Comparison of ENCODE assay signal across 18 cellular contexts in genomic region chr7:74474271-74474865, GRCh38. TPM values are rescaled to one million over a fixed set of nuclear protein-coding genes. Genes with fewer than 3 reads are reported as not detected.
DNase-seq lines count a peak whose midpoint lies in the region; ATAC-seq and TF ChIP-seq lines count a peak whose summit lies in the region.
"Had no signal": no experiment of that assay in that cellular context is flagged by ENCODE, and none has a peak within 500 bp of the region (broad histone marks: within the 10 kb centered on the region; RNA-seq: fewer than 3 reads in every experiment).

No MANE protein-coding gene starts in this region.

- H3K27me3 ChIP-seq in GM23248 (replicated peaks; ENCODE audit: insufficient read depth): no peaks in the 10 kb centered on the region
- H3K27me3 ChIP-seq in osteoblast (ENCODE audit: insufficient read depth, low read length): no peaks in the 10 kb centered on the region
- H3K27me3 ChIP-seq: ascending aorta, neural progenitor cell, upper lobe of right lung had no signal

- peaks cover 5% of the 10 kb centered on the region for H3K4me1 Mint-ChIP-seq in T-helper 17 cell

- in situ Hi-C loops in GM23248 (cut with MboI): no loop called here

- H3K27me3 Mint-ChIP-seq in T-helper 17 cell: no peaks in the 10 kb centered on the region

- H3K4me2 ChIP-seq in GM23248 (ENCODE audit: unreplicated experiment) (no peak overlapping the region), osteoblast (ENCODE audit: insufficient read depth, low read length) (no peak overlapping the region)
- H3K4me2 ChIP-seq: neural progenitor cell had no signal

- no peak overlapping the region for H2AFZ ChIP-seq in GM23248
- H2AFZ ChIP-seq in osteoblast (ENCODE audit: low read length): no peak overlapping the region
- H2AFZ ChIP-seq: neural progenitor cell had no signal

- no peak for TF ChIP-seq CTCF in osteoblast (IDR thresholded peaks at IDR 0.05; ENCODE audit: extremely low read depth, low read depth, low read length)

- DNase-seq in AG08396 (ENCODE audit: low spot score) (peak; percentile 41), GM23248 (peak; percentile 52), astrocyte of the hippocampus (ENCODE audit: low read depth, low spot score) (peak; percentile 47), osteoblast (ENCODE audit: insufficient read length, low spot score, missing footprints) (peak; percentile 68), NOMO-1 treated with dmso at 0.1 percent for 144 hours (lab: John Stamatoyannopoulos, UW; ENCODE audit: unreplicated experiment) (no peak), T-helper 17 cell (no peak), posterior vena cava (ENCODE audit: low spot score) (no peak)
- no peak for DNase-seq in effector CD8-positive, alpha-beta T cell (lab: John Stamatoyannopoulos, UW)
- DNase-seq: activated CD4-positive, alpha-beta T cell treated with anti-CD3 and anti-CD28 coated beads, Interleukin-2, amount 50 U/mL, for 48 hours; activated naive CD4-positive, alpha-beta T cell treated with anti-CD3 and anti-CD28 coated beads for 36 hours; activated T-cell treated with anti-CD3 and anti-CD28 coated beads for 4 hours; NCI-H187; retina; stimulated activated CD4-positive, alpha-beta T cell treated with anti-CD3 and anti-CD28 coated beads, Interleukin-2, amount 100 ng/mL, for 24 hours; upper lobe of right lung had no signal

- no peak overlapping the region for H3K4me3 Mint-ChIP-seq in T-helper 17 cell
- H3K4me3 Mint-ChIP-seq: activated naive CD4-positive, alpha-beta T cell treated with anti-CD3 and anti-CD28 coated beads for 36 hours; neural progenitor cell; stimulated activated naive CD8-positive, alpha-beta T cell treated with anti-CD3 and anti-CD28 coated beads, Interleukin-15, Interleukin-2, amounts not matched to agents 100 ng/mL and 50 ng/mL, for 24 hours had no signal

- H3F3A ChIP-seq in GM23248 (ENCODE audit: insufficient read depth): peaks cover 4% of the 10 kb centered on the region; the same call in 1 of the 2 replicates

- H4K20me1 ChIP-seq in GM23248 (ENCODE audit: insufficient read depth) (no peaks in the 10 kb centered on the region), osteoblast (ENCODE audit: insufficient read depth, low read length) (peaks cover 9% of the 10 kb centered on the region)

- H3K36me3 Mint-ChIP-seq in T-helper 17 cell (ENCODE audit: low read depth): no peaks in the 10 kb centered on the region

- H3K9me3 ChIP-seq in GM23248 (ENCODE audit: low read depth) (no peaks in the 10 kb centered on the region), osteoblast (ENCODE audit: low read depth, low read length) (no peaks in the 10 kb centered on the region), T-helper 17 cell (ENCODE audit: control insufficient read depth, low read length, poor library complexity, severe bottlenecking) (no peaks in the 10 kb centered on the region)
- H3K9me3 ChIP-seq: ascending aorta, upper lobe of right lung had no signal

- no peaks in the 10 kb centered on the region for H3K36me3 ChIP-seq in GM23248 (ENCODE audit: low read depth)
- H3K36me3 ChIP-seq in osteoblast (ENCODE audit: insufficient read depth, low read length): peaks cover 6% of the 10 kb centered on the region
- H3K36me3 ChIP-seq: ascending aorta, neural progenitor cell, upper lobe of right lung had no signal

- no peak overlapping the region for H3K27ac Mint-ChIP-seq in T-helper 17 cell
- H3K27ac Mint-ChIP-seq: activated naive CD4-positive, alpha-beta T cell treated with anti-CD3 and anti-CD28 coated beads for 36 hours; neural progenitor cell; stimulated activated naive CD8-positive, alpha-beta T cell treated with anti-CD3 and anti-CD28 coated beads, Interleukin-15, Interleukin-2, amounts not matched to agents 100 ng/mL and 50 ng/mL, for 24 hours had no signal

- no peak overlapping the region for H3K9ac ChIP-seq in GM23248
- H3K9ac ChIP-seq: neural progenitor cell had no signal

- peaks cover 10% of the 10 kb centered on the region; the same call in 1 of the 2 replicates for H3K79me2 ChIP-seq in GM23248 (ENCODE audit: insufficient read depth)
- H3K79me2 ChIP-seq in osteoblast (ENCODE audit: insufficient read depth, low read length): peaks cover 71% of the 10 kb centered on the region

- H3K4me3 ChIP-seq in GM23248 (no peak overlapping the region), osteoblast (ENCODE audit: insufficient read depth, low read length) (no peak overlapping the region)
- H3K4me3 ChIP-seq: ascending aorta, neural progenitor cell, upper lobe of right lung had no signal

- WGBS in GM23248 (ENCODE audit: low coverage in 1 of 2, low lambda C conversion rate in 2 of 2, missing lambda C conversion rate in 2 of 2), 2 experiments: 86 to 95% methylated on average over 4 of the region's 4 CpGs

- no peak overlapping the region for H3K27ac ChIP-seq in GM23248
- peak overlapping the region; percentile 99 for H3K27ac ChIP-seq in osteoblast (ENCODE audit: low read depth, low read length)
- H3K27ac ChIP-seq: ascending aorta, neural progenitor cell, upper lobe of right lung had no signal

- no peaks in the 10 kb centered on the region for H3K9me2 ChIP-seq in GM23248 (ENCODE audit: insufficient read depth)

- ATAC-seq in T-helper 17 cell: no peak
- ATAC-seq: upper lobe of right lung had no signal

- intact Hi-C loops in posterior vena cava (cut with DNase I): no loop called here

- H3K4me1 ChIP-seq in GM23248 (ENCODE audit: insufficient read depth) (peaks cover 23% of the 10 kb centered on the region), osteoblast (ENCODE audit: insufficient read depth, low read length) (peaks cover 29% of the 10 kb centered on the region)

RNA-seq across cellular contexts. Expression of gene GTF2IRD1, which starts 20.7 kb away (rescaled TPM):
- 3.7 and 8.6 TPM in 2 replicates for total RNA-seq in GM23248 (2014; rRNA removed; shearing (Covaris generic))
- polyA plus RNA-seq in GM23248 (2016; fragmentation: Nextera tagmentation; extraction: Ambion mirVana): 6.6 and 7.0 TPM in 2 replicates
- 15.9 and 18.6 TPM in 2 replicates for total RNA-seq in osteoblast
- total RNA-seq in T-helper 17 cell: 1 to 10 TPM; 2.3 to 3.5 TPM
- 10 to 100 TPM; 14.7 to 17.0 TPM for total RNA-seq in posterior vena cava

Comparison
In these comparisons a context has a peak if more than half of its experiments do, and no peak if none do; other contexts are left out.
1. DNase-seq: peak in AG08396 (single experiment), GM23248 (single experiment), astrocyte of the hippocampus (single experiment) and osteoblast (single experiment); none in NOMO-1 treated with dmso at 0.1 percent for 144 hours (single experiment), T-helper 17 cell (0 of 3), posterior vena cava (single experiment) and effector CD8-positive, alpha-beta T cell (single experiment).